Comparison of ENCODE assay signal across 1 cellular context in genomic region chr6:33850869-33851541, GRCh38.
A peak's percentile ranks its signal among the peaks of the same experiment; 100 is the strongest.
TF ChIP-seq lines count a peak whose summit lies in the region.

No MANE protein-coding gene starts in this region.

TF ChIP-seq in K562, 482 proteins besides CTCF, POLR2A, EP300 and RAD21 (continued from another document):
- TF ChIP-seq ID3 (CRISPR knock-in tag; IDR thresholded peaks at IDR 0.05) = no peak
- no peak for TF ChIP-seq ID3 (tag; IDR thresholded peaks at IDR 0.05)
- no peak for TF ChIP-seq FOXK1 (CRISPR knock-in tag; IDR thresholded peaks at IDR 0.05; ENCODE audit: borderline replicate concordance)
- peak; percentile 71 for TF ChIP-seq PKNOX1 (IDR thresholded peaks at IDR 0.05)
- TF ChIP-seq JUNB (CRISPR knock-in tag; conservative IDR thresholded peaks at IDR 0.05) = no peak
- TF ChIP-seq MEIS2 (IDR thresholded peaks at IDR 0.05; ENCODE audit: partially characterized antibody) = peak; percentile 58
- no peak for TF ChIP-seq POLR3G (IDR thresholded peaks at IDR 0.05; ENCODE audit: extremely low read depth, insufficient read length, insufficient replicate concordance)
- TF ChIP-seq STAG1 (CRISPR knock-in tag; IDR thresholded peaks at IDR 0.05; ENCODE audit: borderline replicate concordance) = peak; percentile 39; the same call in 1 of the 2 replicates
